8 cellular contexts compared by ENCODE assay signal in the genomic region with DNA sequence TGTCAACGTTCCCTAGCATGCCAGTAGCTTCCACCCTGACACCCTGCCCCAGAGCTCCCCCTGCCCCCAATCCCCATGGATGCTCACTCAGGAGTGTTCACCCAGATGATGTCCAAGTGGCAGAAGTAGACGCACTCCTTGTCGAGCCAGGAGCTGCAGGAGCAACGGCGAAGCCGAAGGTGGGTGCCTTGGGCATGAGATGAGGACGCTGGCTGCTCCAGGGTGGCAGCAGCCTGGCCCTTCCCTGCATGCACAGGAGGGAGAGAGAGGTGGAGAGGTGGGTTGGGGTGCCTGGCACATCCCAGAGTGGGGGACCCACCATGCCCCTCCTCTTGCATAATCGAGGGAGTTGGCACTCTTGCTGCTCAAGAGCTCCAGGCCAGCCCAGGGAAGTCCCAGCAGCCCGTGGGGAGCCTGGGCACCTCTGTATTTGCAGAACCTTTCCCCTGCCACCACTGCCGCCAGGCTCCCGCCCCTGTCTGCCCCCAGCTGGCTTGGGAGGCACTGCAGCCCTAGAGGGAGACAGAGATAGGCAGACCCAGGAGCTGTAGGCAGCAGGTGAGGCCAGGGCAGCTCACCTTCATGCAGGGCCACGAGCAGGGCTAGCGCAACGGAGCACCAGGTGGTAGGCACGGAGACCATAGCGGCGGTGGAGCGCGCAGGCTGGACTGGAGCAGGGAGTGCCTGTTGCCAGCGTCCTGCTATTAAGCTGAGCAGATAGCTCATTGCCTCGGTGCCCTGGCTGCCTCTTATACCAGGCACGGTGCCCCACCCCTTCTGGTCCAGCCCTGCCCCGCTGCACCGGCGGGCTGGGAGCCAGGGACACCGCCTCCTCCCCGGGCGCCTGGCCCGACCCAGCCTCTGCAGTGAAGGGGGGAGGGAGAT. TPM values are rescaled to one million over a fixed set of nuclear protein-coding genes. Genes with fewer than 3 reads are reported as not detected.
DNase-seq lines count a peak whose midpoint lies in the region; ATAC-seq, FAIRE-seq and TF ChIP-seq lines count a peak whose summit lies in the region.

A gene (minus strand): TSS at position 724 of the 885 bp plus-strand sequence. CDS start 82 bp downstream, at position 642.

- no peaks in the 10 kb centered on the region for H3K9me3 ChIP-seq in K562 (replicated peaks; ENCODE audit: control insufficient read depth, insufficient read depth, low read depth, low read length)
- H3K9me3 ChIP-seq in mucosa of rectum (ENCODE audit: control insufficient read depth in 2 of 2, low read length in 2 of 2), result no peaks in the 10 kb centered on the region

- CTCF ChIA-PET in K562 (lab: Yijun Ruan, JAX; ENCODE audit: low intra/inter-chr PET ratio), result no interaction called here

- TF ChIP-seq EP300 in K562 (IDR thresholded peaks at IDR 0.05; ENCODE audit: low read length), result no peak

- intact Hi-C loops in K562 (cut with micrococcal nuclease), result no loop called here

- in situ Hi-C loops in K562 (cut with MboI), result no loop called here

- H3K9ac ChIP-seq in K562 (ENCODE audit: insufficient read depth in 1 of 2, low read depth in 2 of 2, low read length in 2 of 2) (peak within 1 kb of the TSS in 1 of 2 experiments; percentile 77; a peak in 2 of 4 replicates), mucosa of rectum (ENCODE audit: low read depth in 1 of 2, low read length in 2 of 2) (peak within 1 kb of the TSS; percentile 26 to 67)

- H3K79me2 ChIP-seq in K562 (ENCODE audit: control insufficient read depth, insufficient read depth, low read length), result no peaks in the 10 kb centered on the region

- peaks cover 12% of the 10 kb centered on the region for H4K20me1 ChIP-seq in K562 (replicated peaks; ENCODE audit: control insufficient read depth, insufficient read depth, low read length)

- no peak for ATAC-seq in K562
- no peak for ATAC-seq in GM18505 (IDR thresholded peaks at IDR 0.05; ENCODE audit: unreplicated experiment)

- H3K27ac ChIP-seq in K562 (ENCODE audit: extremely low read depth, low read depth, low read length) (no peak within 1 kb of the TSS), mucosa of rectum (ENCODE audit: low read depth in 2 of 2, low read length in 2 of 2) (peak within 1 kb of the TSS; percentile 82 to 85), coronary artery (no peak within 1 kb of the TSS)

- H3K36me3 ChIP-seq in K562 (ENCODE audit: control insufficient read depth, insufficient read depth, low read length), result no peaks in the 10 kb centered on the region
- no peaks in the 10 kb centered on the region for H3K36me3 ChIP-seq in mucosa of rectum (ENCODE audit: control insufficient read depth in 2 of 2, insufficient read depth in 2 of 2, low read length in 2 of 2)

- BruUV-seq in K562 (replicated peaks; lab: Mats Ljungman, UMichigan), result no TSS peak

- H3K27me3 ChIP-seq in K562 (ENCODE audit: control insufficient read depth in 2 of 2, insufficient read depth in 2 of 2, low read length in 2 of 2) (peaks cover 10 to 78% of the 10 kb centered on the region in 2 experiments; a peak in 4 of 5 replicates), mucosa of rectum (ENCODE audit: control insufficient read depth in 2 of 2, insufficient read depth in 2 of 2, low read length in 2 of 2) (no peaks in the 10 kb centered on the region)

- H3K4me3 ChIP-seq in K562 (no peak within 1 kb of the TSS), mucosa of rectum (ENCODE audit: low read length in 2 of 2) (peak within 1 kb of the TSS; percentile 61 to 70), coronary artery (no peak within 1 kb of the TSS)

- H3K4me2 ChIP-seq in K562 (ENCODE audit: insufficient read depth, low read length), result no peak within 1 kb of the TSS

- no peak for TF ChIP-seq POLR2A in K562 (conservative IDR thresholded peaks at IDR 0.05)
- TF ChIP-seq POLR2A in GM18505 (IDR thresholded peaks at IDR 0.05; ENCODE audit: borderline replicate concordance, extremely low read depth, insufficient read depth, insufficient read length), result no peak

- TF ChIP-seq CTCF in K562 (IDR thresholded peaks at IDR 0.05 in 2 of 3, conservative IDR thresholded peaks at IDR 0.05 in 1 of 3; ENCODE audit: insufficient read depth in 2 of 3, low read depth in 1 of 3, low read length in 3 of 3), result no peak
- no peak for TF ChIP-seq CTCF in GM20000 (IDR thresholded peaks at IDR 0.05; ENCODE audit: extremely low read depth, missing control alignments)
- TF ChIP-seq CTCF in coronary artery (IDR thresholded peaks at IDR 0.05), result no peak

- H3K4me1 ChIP-seq in K562 (replicated peaks in 1 of 2; ENCODE audit: control insufficient read depth in 2 of 2, insufficient read depth in 2 of 2, low read length in 2 of 2), result peaks cover 6 to 19% of the 10 kb centered on the region in 2 experiments; a peak in 4 of 5 replicates
- peaks cover 32 to 46% of the 10 kb centered on the region in 2 donors for H3K4me1 ChIP-seq in mucosa of rectum (ENCODE audit: control insufficient read depth in 2 of 2, insufficient read depth in 2 of 2, low read length in 2 of 2)

- no peak for FAIRE-seq in K562 (lab: Jason Lieb, UNC)

- H2AFZ ChIP-seq in K562 (ENCODE audit: low read depth, low read length), result no peak within 1 kb of the TSS

- no peak for TF ChIP-seq RAD21 in K562 (CRISPR knock-in tag; conservative IDR thresholded peaks at IDR 0.05 in 1 of 2, IDR thresholded peaks at IDR 0.05 in 1 of 2)

- peak; percentile 96 for DNase-seq in DMS153 treated with DMSO at 0.1 percent for 48 hours (lab: John Stamatoyannopoulos, UW; ENCODE audit: unreplicated experiment)
- DNase-seq in NCI-H1105 treated with DMSO at 0.1 percent for 48 hours (lab: John Stamatoyannopoulos, UW), result peak; percentile 92
- no peak for DNase-seq in K562 (ENCODE audit: extremely low read depth in 1 of 4, low spot score in 3 of 4)
- DNase-seq in GM20000 (ENCODE audit: low spot score), result no peak
- DNase-seq in coronary artery (ENCODE audit: low spot score), result no peak
- no peak for DNase-seq in SKM-1 (lab: John Stamatoyannopoulos, UW; ENCODE audit: unreplicated experiment)

- POLR2A ChIA-PET in K562 (lab: Yijun Ruan, JAX), result interaction anchor here (0.5 to 0.9 kb wide), 4 partner anchors 8 to 239 kb away, joined by 3 to 5 read pairs (median 3); no protein-coding TSS in a partner anchor

- WGBS in K562 (ENCODE audit: insufficient coverage, low coverage, missing lambda C conversion rate), result 21% methylated on average over 28 of the region's 29 CpGs

- no peaks in the 10 kb centered on the region for H3K9me1 ChIP-seq in K562 (ENCODE audit: control insufficient read depth, insufficient read depth, low read length)

TF ChIP-seq in K562, 482 proteins besides CTCF, POLR2A, EP300 and RAD21 (continues in another document):
- TF ChIP-seq EWSR1 (IDR thresholded peaks at IDR 0.05; ENCODE audit: borderline replicate concordance, low read depth, partially characterized antibody), result no peak
- TF ChIP-seq, protein P1, sequence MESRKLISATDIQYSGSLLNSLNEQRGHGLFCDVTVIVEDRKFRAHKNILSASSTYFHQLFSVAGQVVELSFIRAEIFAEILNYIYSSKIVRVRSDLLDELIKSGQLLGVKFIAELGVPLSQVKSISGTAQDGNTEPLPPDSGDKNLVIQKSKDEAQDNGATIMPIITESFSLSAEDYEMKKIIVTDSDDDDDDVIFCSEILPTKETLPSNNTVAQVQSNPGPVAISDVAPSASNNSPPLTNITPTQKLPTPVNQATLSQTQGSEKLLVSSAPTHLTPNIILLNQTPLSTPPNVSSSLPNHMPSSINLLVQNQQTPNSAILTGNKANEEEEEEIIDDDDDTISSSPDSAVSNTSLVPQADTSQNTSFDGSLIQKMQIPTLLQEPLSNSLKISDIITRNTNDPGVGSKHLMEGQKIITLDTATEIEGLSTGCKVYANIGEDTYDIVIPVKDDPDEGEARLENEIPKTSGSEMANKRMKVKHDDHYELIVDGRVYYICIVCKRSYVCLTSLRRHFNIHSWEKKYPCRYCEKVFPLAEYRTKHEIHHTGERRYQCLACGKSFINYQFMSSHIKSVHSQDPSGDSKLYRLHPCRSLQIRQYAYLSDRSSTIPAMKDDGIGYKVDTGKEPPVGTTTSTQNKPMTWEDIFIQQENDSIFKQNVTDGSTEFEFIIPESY (CRISPR knock-in tag; IDR thresholded peaks at IDR 0.05), result peak; percentile 42; the same call in 1 of the 2 replicates

RNA-seq across cellular contexts. Expression of the gene that starts here (rescaled TPM):
- not detected in 2 replicates for total RNA-seq in K562 (2011; cell fraction: chromatin; rRNA removed; ENCODE audit: low replicate concordance)
- not detected in 2 replicates for total RNA-seq in K562 (2011; cell fraction: nucleolus; rRNA removed)
- not detected in 2 replicates for total RNA-seq in K562 (2011; cell fraction: nucleoplasm; rRNA removed)
- not detected in 2 replicates for total RNA-seq in K562 (2014; rRNA removed)
- total RNA-seq in K562 (2014; rRNA removed; fragmentation: Illumina TruSeq; extraction: Trizol), result not detected in 2 replicates
- not detected in 2 replicates for total RNA-seq in K562 (2015; rRNA removed; fragmentation: Illumina TruSeq; extraction: Trizol)
- not detected in 2 replicates for total RNA-seq in K562 (2021)
- not detected in 2 replicates for polyA plus RNA-seq in K562 (2011; rRNA removed)
- polyA plus RNA-seq in K562 (2011; cell fraction: cytosol; rRNA removed), result not detected in 2 replicates
- polyA plus RNA-seq in K562 (2011; cell fraction: nucleus; rRNA removed), result not detected in 2 replicates
- not detected in 2 replicates for polyA plus RNA-seq in K562 (2012)
- not detected in 2 replicates for polyA plus RNA-seq in K562 (2014; fragmentation: Illumina TruSeq; extraction: Trizol)
- not detected for polyA plus RNA-seq in K562 (2014; fragmentation: Nextera tagmentation; extraction: Ambion mirVana)
- not detected in 2 replicates for polyA plus RNA-seq in K562 (2014; rRNA removed)
- polyA minus RNA-seq in K562 (2011; rRNA and poly(A)+ RNA removed), result not detected in 2 replicates
- polyA minus RNA-seq in K562 (2011; cell fraction: cytosol; rRNA and poly(A)+ RNA removed), result not detected in 2 replicates
- not detected in 2 replicates for polyA minus RNA-seq in K562 (2011; cell fraction: nucleus; rRNA and poly(A)+ RNA removed)

Comparison
In these comparisons a context has a peak if more than half of its experiments do, and no peak if none do; other contexts are left out.
1. DNase-seq: peak in DMS153 treated with DMSO at 0.1 percent for 48 hours (single experiment) and NCI-H1105 treated with DMSO at 0.1 percent for 48 hours (single experiment); none in K562 (0 of 4), GM20000 (single experiment), coronary artery (single experiment) and SKM-1 (single experiment).
2. H3K27ac ChIP-seq: peak in mucosa of rectum (2 of 2); none in K562 (single experiment) and coronary artery (0 of 2).
3. H3K4me3 ChIP-seq: peak in mucosa of rectum (2 of 2); none in K562 (single experiment) and coronary artery (single experiment).